8 cellular contexts compared by ENCODE assay signal in genomic region chr7:88111136-88111748, GRCh38.
DNase-seq lines count a peak whose midpoint lies in the region; ATAC-seq, FAIRE-seq and TF ChIP-seq lines count a peak whose summit lies in the region.

No MANE protein-coding gene starts in this region.

- no TSS peak for BruUV-seq in endothelial cell of umbilical vein (replicated peaks; lab: Mats Ljungman, UMichigan)

- H3K36me3 ChIP-seq in OCI-LY1 (ENCODE audit: insufficient read depth, low read length) (no peaks in the 10 kb centered on the region; the same call in 1 of the 2 replicates), endothelial cell of umbilical vein (ENCODE audit: control insufficient read depth in 2 of 2, extremely low read depth in 1 of 2, insufficient read depth in 2 of 2, low read length in 2 of 2) (no peaks in the 10 kb centered on the region)

- H3K4me1 ChIP-seq in OCI-LY1 (ENCODE audit: insufficient read depth, low read length, severe bottlenecking) (no peaks in the 10 kb centered on the region), endothelial cell of umbilical vein (ENCODE audit: control insufficient read depth, extremely low read depth, insufficient read depth, low read length) (no peaks in the 10 kb centered on the region)

- peaks cover 9% of the 10 kb centered on the region for H3K4me1 Mint-ChIP-seq in nephron progenitor cell

- dilution Hi-C loops in endothelial cell of umbilical vein (cut with MboI; ENCODE audit: extremely low pct_ligation_motif_present, low sequenced_read_pairs), result no loop called here

- peaks cover 3% of the 10 kb centered on the region for H3K9me3 Mint-ChIP-seq in nephron progenitor cell

- no peak for FAIRE-seq in endothelial cell of umbilical vein (lab: Jason Lieb, UNC)

- H3K79me2 ChIP-seq in OCI-LY1 (ENCODE audit: insufficient read depth, low read length) (no peaks in the 10 kb centered on the region), endothelial cell of umbilical vein (ENCODE audit: control insufficient read depth, insufficient read depth, low read length) (no peaks in the 10 kb centered on the region)

- H3K9me2 ChIP-seq in OCI-LY1 (ENCODE audit: low read depth, low read length), result no peaks in the 10 kb centered on the region

- H3K27me3 Mint-ChIP-seq in nephron progenitor cell (ENCODE audit: low read depth, poor library complexity), result peaks cover 2% of the 10 kb centered on the region

- no peaks in the 10 kb centered on the region for H3K27me3 ChIP-seq in OCI-LY1 (ENCODE audit: insufficient read depth, low read length)
- no peaks in the 10 kb centered on the region for H3K27me3 ChIP-seq in endothelial cell of umbilical vein (ENCODE audit: control insufficient read depth in 2 of 2, insufficient read depth in 2 of 2, low read length in 2 of 2)

- H3K9me1 ChIP-seq in endothelial cell of umbilical vein (replicated peaks; ENCODE audit: control insufficient read depth, extremely low read depth, insufficient read depth, low read length), result no peaks in the 10 kb centered on the region

- H3K4me3 ChIP-seq in AG04449 (ENCODE audit: low read depth, low read length) (no peak overlapping the region), OCI-LY1 (ENCODE audit: low read depth, low read length, poor library complexity, severe bottlenecking) (no peak overlapping the region), endothelial cell of umbilical vein (replicated peaks in 1 of 3; ENCODE audit: insufficient read depth in 1 of 3, low read depth in 1 of 3, low read length in 3 of 3) (no peak overlapping the region)

- H3K9ac ChIP-seq in OCI-LY1 (ENCODE audit: low read length), result no peak overlapping the region
- no peak overlapping the region for H3K9ac ChIP-seq in endothelial cell of umbilical vein (replicated peaks; ENCODE audit: extremely low read depth, insufficient read depth, low read length)

- no peak overlapping the region for H3K4me3 Mint-ChIP-seq in nephron progenitor cell

- CTCF ChIA-PET in AG04449 (lab: Yijun Ruan, JAX) (interaction anchor here (1.0 to 2.3 kb wide), 3 partner anchors 58 to 314 kb away, joined by 3 to 8 read pairs (median 3); no protein-coding TSS in a partner anchor), endothelial cell of umbilical vein (lab: Charles Lee) (interaction anchor here (0.6 to 2.4 kb wide), 32 partner anchors 9 to 702 kb away, joined by 3 to 76 read pairs (median 4); partner anchors contain the start of genes ABCB1 and ADAM22)

- POLR2A ChIA-PET in AG04449 (lab: Yijun Ruan, JAX), result no interaction called here
- POLR2A ChIA-PET in endothelial cell of umbilical vein (lab: Charles Lee), result no interaction called here

- TF ChIP-seq POLR2A in endothelial cell of umbilical vein (IDR thresholded peaks at IDR 0.05; ENCODE audit: low read depth, low read length), result no peak

- H3K4me2 ChIP-seq in OCI-LY1 (ENCODE audit: low read length) (no peak overlapping the region), endothelial cell of umbilical vein (ENCODE audit: insufficient read depth, low read length) (no peak overlapping the region)

- intact Hi-C loops in endothelial cell of umbilical vein (cut with micrococcal nuclease), result loop anchor here (1.0 to 10.0 kb wide), 6 partner anchors 179 to 799 kb away; partner anchors contain the start of genes ADAM22 and RUNDC3B

- H2AFZ ChIP-seq in OCI-LY1 (ENCODE audit: low read length) (no peak overlapping the region), endothelial cell of umbilical vein (ENCODE audit: low read depth, low read length) (no peak overlapping the region)

- H3F3A ChIP-seq in OCI-LY1 (ENCODE audit: insufficient read depth, low read length), result no peaks in the 10 kb centered on the region

- H4K20me1 ChIP-seq in OCI-LY1 (ENCODE audit: insufficient read depth, low read length) (no peaks in the 10 kb centered on the region), endothelial cell of umbilical vein (replicated peaks; ENCODE audit: control insufficient read depth, extremely low read depth, insufficient read depth, low read length) (no peaks in the 10 kb centered on the region)

- ATAC-seq in GM18511 (IDR thresholded peaks at IDR 0.05; ENCODE audit: unreplicated experiment) (peak; percentile 69), GM21825 (IDR thresholded peaks at IDR 0.05; ENCODE audit: unreplicated experiment) (no peak), GM18873 (IDR thresholded peaks at IDR 0.05; ENCODE audit: low FRiP score, unreplicated experiment) (no peak)

- no peak overlapping the region for H3K27ac Mint-ChIP-seq in nephron progenitor cell

- TF ChIP-seq CTCF in AG04449 (IDR thresholded peaks at IDR 0.05; ENCODE audit: insufficient read depth, low read length, missing control alignments) (peak; percentile 9), OCI-LY1 (IDR thresholded peaks at IDR 0.05; ENCODE audit: low read length) (peak; percentile 77), endothelial cell of umbilical vein (IDR thresholded peaks at IDR 0.05; ENCODE audit: extremely low read depth in 1 of 2, insufficient read depth in 1 of 2, low read depth in 1 of 2, low read length in 2 of 2) (peak; percentile 32 to 36), nephron progenitor cell (IDR thresholded peaks at IDR 0.05) (peak; percentile 56)

- no peak overlapping the region for H3K27ac ChIP-seq in OCI-LY1 (ENCODE audit: low read depth, low read length, poor library complexity, severe bottlenecking)
- H3K27ac ChIP-seq in endothelial cell of umbilical vein (ENCODE audit: insufficient read depth, low read depth, low read length), result no peak overlapping the region

- no peaks in the 10 kb centered on the region for H3K9me3 ChIP-seq in OCI-LY1 (ENCODE audit: low read length)
- no peaks in the 10 kb centered on the region for H3K9me3 ChIP-seq in endothelial cell of umbilical vein (replicated peaks; ENCODE audit: control insufficient read depth, insufficient read depth, low read length)

- DNase-seq in AG04449 (ENCODE audit: low read depth, low spot score) (peak; percentile 7), HS-27A (ENCODE audit: low read depth) (peak; percentile 4), endothelial cell of umbilical vein (ENCODE audit: low read depth, low spot score) (peak; percentile 65), nephron progenitor cell (no peak)

- H3K36me3 Mint-ChIP-seq in nephron progenitor cell (ENCODE audit: low read depth), result peaks cover 8% of the 10 kb centered on the region

TF ChIP-seq in endothelial cell of umbilical vein, 7 proteins besides CTCF, POLR2A, EP300 and RAD21:
- TF ChIP-seq EZH2 (IDR thresholded peaks at IDR 0.05; ENCODE audit: borderline replicate concordance, low read depth, low read length, severe bottlenecking) (no peak), MAX (IDR thresholded peaks at IDR 0.05; ENCODE audit: insufficient read depth, insufficient read length) (no peak), FOS (IDR thresholded peaks at IDR 0.05; ENCODE audit: borderline replicate concordance, insufficient read depth, low read length) (no peak), MYC (IDR thresholded peaks at IDR 0.05; ENCODE audit: low read depth, low read length) (no peak), JUN (IDR thresholded peaks at IDR 0.05; ENCODE audit: borderline replicate concordance, insufficient read depth, insufficient read length, low read depth) (peak; percentile 42)
TF ChIP-seq in endothelial cell of umbilical vein: peak in this region for 1.

Comparison
In these comparisons a context has a peak if more than half of its experiments do, and no peak if none do; other contexts are left out.
1. CTCF ChIP-seq: peak in every context shown above with its lines; median percentile 77 in OCI-LY1; 56 in nephron progenitor cell; 34 in endothelial cell of umbilical vein; 9 in AG04449.